ENCODE assay signal across 7 cellular contexts in genomic region chr12:108634225-108634795, GRCh38. TPM values are rescaled to one million over a fixed set of nuclear protein-coding genes. Genes with fewer than 3 reads are reported as not detected.
DNase-seq lines count a peak whose midpoint lies in the region; ATAC-seq and TF ChIP-seq lines count a peak whose summit lies in the region.

No MANE protein-coding gene starts in this region.

- BruUV-seq in IMR-90 (replicated peaks; lab: Mats Ljungman, UMichigan) (no TSS peak), OCI-LY7 (replicated peaks; lab: Mats Ljungman, UMichigan) (no TSS peak)

- no CpG with 5 or more reads among the region's 6 CpGs for WGBS in IMR-90 (ENCODE audit: extremely low coverage in 2 of 2, insufficient read length in 1 of 2), 2 experiments

- H3K27ac ChIP-seq in IMR-90 (ENCODE audit: insufficient read depth, low read length) (no peak overlapping the region), OCI-LY7 (ENCODE audit: low read depth, low read length, poor library complexity, severe bottlenecking) (peak overlapping the region; percentile 99), colonic mucosa (peak overlapping the region; percentile 68)

- CTCF ChIA-PET in IMR-90 (lab: Yijun Ruan, JAX) = no interaction called here
- CTCF ChIA-PET in OCI-LY7 (lab: Charles Lee; ENCODE audit: unreplicated experiment) = interaction anchor here (1.0 to 3.5 kb wide), 2 partner anchors 17 to 32 kb away, joined by 4 to 18 read pairs; no protein-coding TSS in a partner anchor

- no peak for TF ChIP-seq POLR2A in IMR-90 (IDR thresholded peaks at IDR 0.05; ENCODE audit: low read depth, low read length)

- H3K56ac ChIP-seq in IMR-90 (ENCODE audit: extremely low read depth, insufficient read depth, low read length) = no peak overlapping the region

- H3K23ac ChIP-seq in IMR-90 (ENCODE audit: low read depth, low read length) = no peak overlapping the region

- no peak overlapping the region for H3K18ac ChIP-seq in IMR-90 (ENCODE audit: low read depth, low read length)

- no peak overlapping the region for H3K4ac ChIP-seq in IMR-90 (ENCODE audit: low read depth, low read length)

- H3K4me2 ChIP-seq in IMR-90 (ENCODE audit: low read depth, low read length) (no peak overlapping the region), OCI-LY7 (ENCODE audit: low read length) (peak overlapping the region; percentile 77)

- DNase-seq in IMR-90 (no peak), OCI-LY7 (ENCODE audit: low spot score) (peak; percentile 66), colonic mucosa (no peak), glutamatergic neuron (no peak)
- peak; percentile 34 to 55 for DNase-seq in stimulated activated CD4-positive, alpha-beta T cell treated with anti-CD3 and anti-CD28 coated beads, Interleukin-4, amount 100 ng/mL, for 48 hours (ENCODE audit: low read depth in 2 of 2)

- H2BK120ac ChIP-seq in IMR-90 (ENCODE audit: low read depth, low read length) = no peak overlapping the region

- H3K9ac ChIP-seq in IMR-90 (ENCODE audit: low read depth, low read length) (no peak overlapping the region), colonic mucosa (ENCODE audit: low read depth in 2 of 2, low read length in 2 of 2) (peak overlapping the region in 1 of 2 donors; percentile 12)

- intact Hi-C loops in IMR-90 (cut with micrococcal nuclease) (no loop called here), OCI-LY7 (cut with micrococcal nuclease; ENCODE audit: unreplicated experiment) (loop anchor here (2.0 to 10.0 kb wide), 3 partner anchors 66 to 1680 kb away; partner anchors contain the start of genes ALKBH2, TMEM263 and UNG), colonic mucosa (cut with DNase I) (no loop called here)

- H3K79me2 ChIP-seq in OCI-LY7 (ENCODE audit: insufficient read depth, low read depth, low read length) = peaks cover 40% of the 10 kb centered on the region; the same call in 1 of the 2 replicates

- H3K9me3 Mint-ChIP-seq in glutamatergic neuron (ENCODE audit: unreplicated experiment) = peaks cover 10% of the 10 kb centered on the region

- TF ChIP-seq CTCF in IMR-90 (conservative IDR thresholded peaks at IDR 0.05; ENCODE audit: low read depth, low read length) = no peak
- TF ChIP-seq CTCF in OCI-LY7 (conservative IDR thresholded peaks at IDR 0.05; ENCODE audit: low read length) = no peak
- TF ChIP-seq CTCF in colonic mucosa (IDR thresholded peaks at IDR 0.05) = no peak
- TF ChIP-seq CTCF in glutamatergic neuron (IDR thresholded peaks at IDR 0.05; ENCODE audit: partially characterized antibody, unreplicated experiment) = no peak

- no peak for TF ChIP-seq RAD21 in IMR-90 (IDR thresholded peaks at IDR 0.05; ENCODE audit: low read length)

- H3K27me3 ChIP-seq in IMR-90 (ENCODE audit: control insufficient read depth, insufficient read depth, low read length) = no peaks in the 10 kb centered on the region
- H3K27me3 ChIP-seq in colonic mucosa = no peaks in the 10 kb centered on the region

- H3K4me1 Mint-ChIP-seq in glutamatergic neuron (ENCODE audit: low read depth, unreplicated experiment) = peaks cover 31% of the 10 kb centered on the region

- peaks cover 5% of the 10 kb centered on the region for H3K27me3 Mint-ChIP-seq in glutamatergic neuron (ENCODE audit: unreplicated experiment)

- in situ Hi-C loops in IMR-90 (cut with MboI; ENCODE audit: low sequenced_read_pairs) = loop anchor here (25.0 kb wide), 1 partner anchor 453 kb away; the partner anchor contains the start of genes ALKBH2 and UNG

- H3K79me1 ChIP-seq in IMR-90 (ENCODE audit: low read depth in 1 of 2, low read length in 2 of 2) = peaks cover 0 to 18% of the 10 kb centered on the region in 2 experiments; a peak in 2 of 4 replicates

- H3K9me3 ChIP-seq in IMR-90 (ENCODE audit: control insufficient read depth, insufficient read depth, low read length) = no peaks in the 10 kb centered on the region
- H3K9me3 ChIP-seq in OCI-LY7 (ENCODE audit: low read length) = 0 out of 2 replicates have a peak, but pooled peaks cover 3% of the 10 kb centered on the region
- no peaks in the 10 kb centered on the region for H3K9me3 ChIP-seq in colonic mucosa

- H3K36me3 ChIP-seq in IMR-90 (ENCODE audit: control insufficient read depth, insufficient read depth, low read length) = no peaks in the 10 kb centered on the region
- H3K36me3 ChIP-seq in OCI-LY7 (ENCODE audit: insufficient read depth, low read length) = peaks cover 12% of the 10 kb centered on the region
- H3K36me3 ChIP-seq in colonic mucosa = no peaks in the 10 kb centered on the region

- no peak overlapping the region for H3K27ac Mint-ChIP-seq in glutamatergic neuron (ENCODE audit: unreplicated experiment)

- H4K20me1 ChIP-seq in IMR-90 (ENCODE audit: insufficient read depth, low read length) = peaks cover 17% of the 10 kb centered on the region
- H4K20me1 ChIP-seq in OCI-LY7 (ENCODE audit: insufficient read depth, low read length) = no peaks in the 10 kb centered on the region

- H3K4me1 ChIP-seq in IMR-90 (ENCODE audit: control insufficient read depth, insufficient read depth, low read length) (peaks cover 24% of the 10 kb centered on the region), OCI-LY7 (ENCODE audit: insufficient read depth, low read length, poor library complexity, severe bottlenecking) (peaks cover 88% of the 10 kb centered on the region), colonic mucosa (peaks cover 3% of the 10 kb centered on the region)

- H3K14ac ChIP-seq in IMR-90 (replicated peaks; ENCODE audit: low read depth, low read length) = no peak overlapping the region

- peaks cover 14% of the 10 kb centered on the region for H3K9me1 ChIP-seq in IMR-90 (ENCODE audit: insufficient read depth, low read length)

- H4K5ac ChIP-seq in IMR-90 (ENCODE audit: low read depth, low read length) = no peak overlapping the region

- H3K36me3 Mint-ChIP-seq in glutamatergic neuron (ENCODE audit: unreplicated experiment) = peaks cover 2% of the 10 kb centered on the region

- H4K91ac ChIP-seq in IMR-90 (ENCODE audit: insufficient read depth, low read depth, low read length) = no peak overlapping the region

- POLR2A ChIA-PET in IMR-90 (lab: Charles Lee; ENCODE audit: unreplicated experiment) = interaction anchor here (0.5 kb wide), 1 partner anchor 45 kb away, joined by 5 read pairs; no protein-coding TSS in a partner anchor
- POLR2A ChIA-PET in OCI-LY7 (lab: Charles Lee) = interaction anchor here (0.6 to 17.7 kb wide), 10 partner anchors 11 to 1981 kb away, joined by 3 to 330 read pairs (median 22); partner anchors contain the start of genes ISCU and SART3

- H3K4me3 ChIP-seq in IMR-90 (ENCODE audit: insufficient read depth, low read depth, low read length) (no peak overlapping the region), OCI-LY7 (ENCODE audit: low read depth, low read length, poor library complexity, severe bottlenecking) (peak overlapping the region; percentile 75), colonic mucosa (no peak overlapping the region)

- peak overlapping the region; percentile 9 for H2AK9ac ChIP-seq in IMR-90 (replicated peaks; ENCODE audit: low read depth, low read length, poor library complexity)

- H3K4me3 Mint-ChIP-seq in glutamatergic neuron (ENCODE audit: unreplicated experiment) = no peak overlapping the region

- H2BK15ac ChIP-seq in IMR-90 (ENCODE audit: low read depth, low read length) = no peak overlapping the region

- H2AK5ac ChIP-seq in IMR-90 (ENCODE audit: low read depth, low read length) = no peak overlapping the region

- H2BK5ac ChIP-seq in IMR-90 (ENCODE audit: low read depth, low read length, poor library complexity, severe bottlenecking) = no peak overlapping the region

- dilution Hi-C loops in IMR-90 (cut with HindIII; ENCODE audit: low sequenced_read_pairs, unreplicated experiment) = no loop called here

- ATAC-seq in IMR-90 (ENCODE audit: low read depth) (no peak), HG02763 (IDR thresholded peaks at IDR 0.05; ENCODE audit: unreplicated experiment) (no peak), GM21367 (IDR thresholded peaks at IDR 0.05; ENCODE audit: unreplicated experiment) (no peak)

- no peak overlapping the region for H2BK20ac ChIP-seq in IMR-90 (ENCODE audit: low read depth, low read length)

- no peak overlapping the region; a peak in 1 of 4 replicates for H4K8ac ChIP-seq in IMR-90 (ENCODE audit: low read depth in 2 of 2, low read length in 2 of 2)

- H2AFZ ChIP-seq in IMR-90 (replicated peaks; ENCODE audit: low read length, poor library complexity) = no peak overlapping the region
- H2AFZ ChIP-seq in OCI-LY7 (ENCODE audit: low read length) = no peak overlapping the region

- no peaks in the 10 kb centered on the region for H3K9me2 ChIP-seq in OCI-LY7 (ENCODE audit: insufficient read depth, low read length)

TF ChIP-seq in IMR-90, 13 proteins besides CTCF, POLR2A, EP300 and RAD21:
- TF ChIP-seq MAFK (IDR thresholded peaks at IDR 0.05; ENCODE audit: low read depth, low read length) (no peak), RFX5 (IDR thresholded peaks at IDR 0.05; ENCODE audit: low read depth, low read length) (no peak), NFE2L2 (IDR thresholded peaks at IDR 0.05; ENCODE audit: low read depth, low read length) (peak; percentile 8; the same call in 1 of the 2 replicates)

RNA-seq across cellular contexts. Expression of gene SELPLG, which starts 0.6 kb away (rescaled TPM):
- 2.8 and 3.2 TPM in 2 replicates for total RNA-seq in IMR-90 (2012; rRNA removed)
- polyA plus RNA-seq in IMR-90 (2012; rRNA removed) = 10.8 and 13.9 TPM in 2 replicates
- 7.9 and 13.9 TPM in 2 replicates for polyA plus RNA-seq in IMR-90 (2012; cell fraction: cytosol; rRNA removed)
- polyA plus RNA-seq in IMR-90 (2012; cell fraction: nucleus; rRNA removed; ENCODE audit: low replicate concordance) = 29.8 and 69.7 TPM in 2 replicates
- 16.9 and 20.0 TPM in 2 replicates for total RNA-seq in OCI-LY7 (2014; rRNA removed; shearing (Covaris generic))
- total RNA-seq in OCI-LY7 (2022) = 21.0 and 25.3 TPM in 2 replicates
- total RNA-seq in colonic mucosa = 1 to 10 TPM; 2.5 to 4.4 TPM
- 0.34 TPM for total RNA-seq in glutamatergic neuron (ENCODE audit: unreplicated experiment)

RNA-seq across cellular contexts. Expression of gene TMEM119, which starts 36.4 kb away (rescaled TPM):
- total RNA-seq in IMR-90 (2012; rRNA removed) = 6.7 and 8.1 TPM in 2 replicates
- polyA plus RNA-seq in IMR-90 (2012; rRNA removed) = 8.4 and 9.2 TPM in 2 replicates
- polyA plus RNA-seq in IMR-90 (2012; cell fraction: cytosol; rRNA removed) = 9.3 and 21.4 TPM in 2 replicates
- 4.5 and 5.0 TPM in 2 replicates for polyA plus RNA-seq in IMR-90 (2012; cell fraction: nucleus; rRNA removed; ENCODE audit: low replicate concordance)
- total RNA-seq in OCI-LY7 (2014; rRNA removed; shearing (Covaris generic)) = not detected in 2 replicates
- total RNA-seq in OCI-LY7 (2022) = not detected in 2 replicates
- total RNA-seq in colonic mucosa = 1 to 10 TPM; 7.2 to 8.8 TPM
- 0.15 TPM for total RNA-seq in glutamatergic neuron (ENCODE audit: unreplicated experiment)

Comparison
In these comparisons a context has a peak if more than half of its experiments do, and no peak if none do; other contexts are left out.
1. DNase-seq: peak in OCI-LY7 (single experiment) and stimulated activated CD4-positive, alpha-beta T cell treated with anti-CD3 and anti-CD28 coated beads, Interleukin-4, amount 100 ng/mL, for 48 hours (2 of 2); none in IMR-90 (single experiment), colonic mucosa (single experiment) and glutamatergic neuron (single experiment).